28 cellular contexts compared by ENCODE assay signal in genomic region chr2:98404556-98405250, GRCh38. TPM values are rescaled to one million over a fixed set of nuclear protein-coding genes. Genes with fewer than 3 reads are reported as not detected.
A peak's percentile ranks its signal among the peaks of the same experiment; 100 is the strongest.
DNase-seq lines count a peak whose midpoint lies in the region; TF ChIP-seq lines count a peak whose summit lies in the region.
"Had no signal": no experiment of that assay in that cellular context is flagged by ENCODE, and none has a peak within 500 bp of the region (broad histone marks: within the 10 kb centered on the region; RNA-seq: fewer than 3 reads in every experiment).

No MANE protein-coding gene starts in this region.

- no peaks in the 10 kb centered on the region for H4K20me1 ChIP-seq in mammary epithelial cell (ENCODE audit: insufficient read depth, low read length)

- no peak overlapping the region for H3K27ac ChIP-seq in mammary epithelial cell (ENCODE audit: insufficient read depth, low read depth, low read length)
- H3K27ac ChIP-seq in neuronal stem cell (replicated peaks; ENCODE audit: low read length), result no peak overlapping the region
- H3K27ac ChIP-seq: SJCRH30 had no signal

- intact Hi-C loops in mammary epithelial cell (cut with micrococcal nuclease), result no loop called here
- intact Hi-C loops in MCF 10A (cut with micrococcal nuclease), result no loop called here
- intact Hi-C loops in activated T-helper 2 cell treated with anti-CD3 and anti-CD28 coated beads, Interferon-gamma antibody, Interleukin-2, Interleukin-4, amounts not matched to agents 10 μg/mL and 5 μg/mL and 100 μg/mL, durations not matched to agents 14 hours and 24 hours and 36 hours (cut with micrococcal nuclease), result no loop called here

- no peak overlapping the region for H2BK12ac ChIP-seq in neuronal stem cell (ENCODE audit: low read length)

- 51% methylated on average over 2 of the region's 2 CpGs for WGBS in mammary epithelial cell (ENCODE audit: low coverage, missing lambda C conversion rate)
- WGBS in neuronal stem cell (ENCODE audit: extremely low coverage in 2 of 2, insufficient read length in 2 of 2, insufficient replicate concordance in 1 of 2), 2 donors, result no CpG with 5 or more reads among the region's 2 CpGs

- H3K4me3 Mint-ChIP-seq in MCF 10A (ENCODE audit: unreplicated experiment), result no peak overlapping the region
- H3K4me3 Mint-ChIP-seq in activated T-helper 2 cell treated with anti-CD3 and anti-CD28 coated beads, Interferon-gamma antibody, Interleukin-2, Interleukin-4, amounts not matched to agents 10 μg/mL and 5 μg/mL and 100 μg/mL, durations not matched to agents 14 hours and 24 hours and 36 hours (ENCODE audit: low read depth), result no peak overlapping the region

- H3K79me2 ChIP-seq in mammary epithelial cell (ENCODE audit: insufficient read depth, low read length), result no peaks in the 10 kb centered on the region

- H3K4me3 ChIP-seq in mammary epithelial cell (replicated peaks in 1 of 3; ENCODE audit: insufficient read depth in 1 of 3, low read depth in 2 of 3, low read length in 3 of 3) (no peak overlapping the region), neuronal stem cell (ENCODE audit: low read length in 2 of 2) (no peak overlapping the region)
- H3K4me3 ChIP-seq: SJCRH30 had no signal

- H3K9me3 Mint-ChIP-seq in MCF 10A (ENCODE audit: unreplicated experiment), result no peaks in the 10 kb centered on the region
- H3K9me3 Mint-ChIP-seq in activated T-helper 2 cell treated with anti-CD3 and anti-CD28 coated beads, Interferon-gamma antibody, Interleukin-2, Interleukin-4, amounts not matched to agents 10 μg/mL and 5 μg/mL and 100 μg/mL, durations not matched to agents 14 hours and 24 hours and 36 hours, result no peaks in the 10 kb centered on the region

- no peak overlapping the region for H3K4me2 ChIP-seq in mammary epithelial cell (ENCODE audit: insufficient read depth, low read depth, low read length)
- no peak overlapping the region for H3K4me2 ChIP-seq in neuronal stem cell (ENCODE audit: insufficient read depth, low read length, poor library complexity, severe bottlenecking)

- H3K36me3 Mint-ChIP-seq in MCF 10A (ENCODE audit: insufficient read depth, unreplicated experiment), result no peaks in the 10 kb centered on the region
- no peaks in the 10 kb centered on the region for H3K36me3 Mint-ChIP-seq in activated T-helper 2 cell treated with anti-CD3 and anti-CD28 coated beads, Interferon-gamma antibody, Interleukin-2, Interleukin-4, amounts not matched to agents 10 μg/mL and 5 μg/mL and 100 μg/mL, durations not matched to agents 14 hours and 24 hours and 36 hours (ENCODE audit: low read depth)

- H3K27ac Mint-ChIP-seq in MCF 10A (ENCODE audit: low read depth, unreplicated experiment), result no peak overlapping the region
- no peak overlapping the region for H3K27ac Mint-ChIP-seq in activated T-helper 2 cell treated with anti-CD3 and anti-CD28 coated beads, Interferon-gamma antibody, Interleukin-2, Interleukin-4, amounts not matched to agents 10 μg/mL and 5 μg/mL and 100 μg/mL, durations not matched to agents 14 hours and 24 hours and 36 hours

- DNase-seq in mammary epithelial cell (peak; percentile 44), MCF 10A (ENCODE audit: unreplicated experiment) (no peak), neuronal stem cell (ENCODE audit: low spot score) (no peak), NCI-H1092 treated with DMSO at 0.1 percent for 48 hours (lab: John Stamatoyannopoulos, UW) (no peak), DMS153 (lab: John Stamatoyannopoulos, UW) (no peak)
- peak; percentile 6 for DNase-seq in activated T-helper 2 cell treated with anti-CD3 and anti-CD28 coated beads, Interferon-gamma antibody, Interleukin-2, Interleukin-4, amounts not matched to agents 10 μg/mL and 5 μg/mL and 100 μg/mL, durations not matched to agents 14 hours and 24 hours and 36 hours (ENCODE audit: low spot score)
- no peak for DNase-seq in activated CD4-positive, CD25-positive, alpha-beta regulatory T cell (lab: John Stamatoyannopoulos, UW)
- no peak for DNase-seq in NK-92 treated with Interleukin-12 subunit alpha and Interleukin-12 subunit beta, amount 100 ng/mL, for 24 hours (lab: John Stamatoyannopoulos, UW)
- DNase-seq: 8988T, ACHN, Calu3, DND-41, Karpas-422, NCI-H1048, NCI-H1436, NCI-H187, NCI-H2081 treated with DMSO at 0.1 percent for 48 hours, NCI-H2171, NCI-H226, NCI-H510A, NCI-H69, SJCRH30 had no signal

- no peak overlapping the region for H2BK5ac ChIP-seq in neuronal stem cell (ENCODE audit: low read length)

- in situ Hi-C loops in mammary epithelial cell (cut with MboI; ENCODE audit: low sequenced_read_pairs in 2 of 2), result loop anchor here (25.0 kb wide), 2 partner anchors 183 to 658 kb away; no protein-coding TSS in a partner anchor

- H3K4me1 ChIP-seq in mammary epithelial cell (ENCODE audit: insufficient read depth, low read length), result no peaks in the 10 kb centered on the region
- no peaks in the 10 kb centered on the region for H3K4me1 ChIP-seq in neuronal stem cell (ENCODE audit: control insufficient read depth in 2 of 2, insufficient read depth in 1 of 2, low read depth in 1 of 2, low read length in 2 of 2)
- H3K4me1 ChIP-seq: SJCRH30 had no signal

- no peak overlapping the region for H4K91ac ChIP-seq in neuronal stem cell (ENCODE audit: low read depth, low read length, poor library complexity)

- H3K4me1 Mint-ChIP-seq in MCF 10A (ENCODE audit: insufficient read depth, unreplicated experiment), result no peaks in the 10 kb centered on the region
- no peaks in the 10 kb centered on the region for H3K4me1 Mint-ChIP-seq in activated T-helper 2 cell treated with anti-CD3 and anti-CD28 coated beads, Interferon-gamma antibody, Interleukin-2, Interleukin-4, amounts not matched to agents 10 μg/mL and 5 μg/mL and 100 μg/mL, durations not matched to agents 14 hours and 24 hours and 36 hours (ENCODE audit: low read depth)

- H3K18ac ChIP-seq in neuronal stem cell (ENCODE audit: low read length), result peak overlapping the region; percentile 35

- no peak overlapping the region for H2AFZ ChIP-seq in mammary epithelial cell (ENCODE audit: low read depth, low read length)
- no peak overlapping the region for H2AFZ ChIP-seq in neuronal stem cell (ENCODE audit: low read length)

- H2BK15ac ChIP-seq in neuronal stem cell (ENCODE audit: low read length), result no peak overlapping the region

- H3K36me3 ChIP-seq in mammary epithelial cell (ENCODE audit: insufficient read depth, low read length) (no peaks in the 10 kb centered on the region), neuronal stem cell (replicated peaks in 1 of 2; ENCODE audit: control insufficient read depth in 2 of 2, insufficient read depth in 2 of 2, low read length in 2 of 2) (no peaks in the 10 kb centered on the region)
- H3K36me3 ChIP-seq: SJCRH30 had no signal

- H3K9ac ChIP-seq in mammary epithelial cell (ENCODE audit: insufficient read depth, low read length), result no peak overlapping the region
- no peak overlapping the region for H3K9ac ChIP-seq in neuronal stem cell (ENCODE audit: low read depth, low read length, poor library complexity)

- H3K27me3 ChIP-seq in mammary epithelial cell (ENCODE audit: insufficient read depth, low read length) (peaks cover 6% of the 10 kb centered on the region), neuronal stem cell (ENCODE audit: control insufficient read depth in 3 of 3, insufficient read depth in 3 of 3, low read depth in 1 of 3, low read length in 3 of 3) (peaks cover 0 to 10% (median 0%) of the 10 kb centered on the region in 3 experiments)
- H3K27me3 ChIP-seq: SJCRH30 had no signal

- H2AK5ac ChIP-seq in neuronal stem cell (ENCODE audit: low read depth, low read length), result no peak overlapping the region

- H2BK120ac ChIP-seq in neuronal stem cell (ENCODE audit: low read depth, low read length), result no peak overlapping the region

- no peaks in the 10 kb centered on the region for H3K79me1 ChIP-seq in neuronal stem cell (ENCODE audit: low read depth, low read length)

- H3K14ac ChIP-seq in neuronal stem cell (ENCODE audit: low read length), result no peak overlapping the region

- H4K8ac ChIP-seq in neuronal stem cell (ENCODE audit: low read depth, low read length), result no peak overlapping the region

- H3K9me3 ChIP-seq in mammary epithelial cell (replicated peaks; ENCODE audit: insufficient read depth, low read length) (no peaks in the 10 kb centered on the region), neuronal stem cell (replicated peaks in 1 of 2; ENCODE audit: control insufficient read depth in 2 of 2, insufficient read depth in 1 of 2, low read depth in 1 of 2, low read length in 2 of 2) (no peaks in the 10 kb centered on the region)
- H3K9me3 ChIP-seq: SJCRH30 had no signal

- TF ChIP-seq CTCF in mammary epithelial cell (conservative IDR thresholded peaks at IDR 0.05 in 1 of 2, IDR thresholded peaks at IDR 0.05 in 1 of 2; ENCODE audit: extremely low read depth in 1 of 2, insufficient read depth in 1 of 2, low read depth in 1 of 2, low read length in 2 of 2) (no peak), MCF 10A (IDR thresholded peaks at IDR 0.05; ENCODE audit: unreplicated experiment) (no peak)

- no peak overlapping the region for H3K4ac ChIP-seq in neuronal stem cell (ENCODE audit: low read length)

- H3K23ac ChIP-seq in neuronal stem cell (ENCODE audit: low read depth, low read length, poor library complexity), result no peak overlapping the region

- CTCF ChIA-PET in mammary epithelial cell (lab: Charles Lee; ENCODE audit: low non-redundant PET) (no interaction called here), MCF 10A (lab: Yijun Ruan, JAX) (interaction anchor here (2.0 kb wide), 1 partner anchor 8 kb away, joined by 7 read pairs; no protein-coding TSS in a partner anchor)

- POLR2A ChIA-PET in MCF 10A (lab: Yijun Ruan, JAX), result no interaction called here

- BruUV-seq in mammary epithelial cell (replicated peaks; lab: Mats Ljungman, UMichigan) (no TSS peak), MCF 10A (replicated peaks; lab: Mats Ljungman, UMichigan) (no TSS peak)

- dilution Hi-C loops in mammary epithelial cell (cut with HindIII; ENCODE audit: low sequenced_read_pairs), result loop anchor here (25.0 kb wide), 1 partner anchor 183 kb away; no protein-coding TSS in a partner anchor

- peaks cover 42% of the 10 kb centered on the region for H3K27me3 Mint-ChIP-seq in MCF 10A (ENCODE audit: insufficient read depth, unreplicated experiment)
- peaks cover 36% of the 10 kb centered on the region for H3K27me3 Mint-ChIP-seq in activated T-helper 2 cell treated with anti-CD3 and anti-CD28 coated beads, Interferon-gamma antibody, Interleukin-2, Interleukin-4, amounts not matched to agents 10 μg/mL and 5 μg/mL and 100 μg/mL, durations not matched to agents 14 hours and 24 hours and 36 hours (ENCODE audit: low read depth)

RNA-seq across cellular contexts. Expression of gene INPP4A, which starts 40.0 kb away (rescaled TPM):
- 10 to 100 TPM; 26.3 to 36.5 TPM for total RNA-seq in mammary epithelial cell
- 10.1 TPM for polyA plus RNA-seq in mammary epithelial cell
- polyA minus RNA-seq in mammary epithelial cell, result 25.8 TPM
- total RNA-seq in MCF 10A (2022), result 20.8 and 21.5 TPM in 2 replicates
- total RNA-seq in activated T-helper 2 cell treated with anti-CD3 and anti-CD28 coated beads, Interferon-gamma antibody, Interleukin-2, Interleukin-4, amounts not matched to agents 10 μg/mL and 5 μg/mL and 100 μg/mL, durations not matched to agents 14 hours and 24 hours and 36 hours, result 35.9 and 40.2 TPM in 2 replicates
- 13.5 TPM for polyA plus RNA-seq in neuronal stem cell (2013, experiment 1 of 2)
- polyA plus RNA-seq in neuronal stem cell (2013, experiment 2 of 2), result 14.5 TPM

RNA-seq across cellular contexts. Expression of gene CNGA3, which starts 58.4 kb away (rescaled TPM):
- not detected for total RNA-seq in mammary epithelial cell
- polyA plus RNA-seq in mammary epithelial cell, result not detected
- not detected for polyA minus RNA-seq in mammary epithelial cell
- not detected in 2 replicates for total RNA-seq in MCF 10A (2022)
- total RNA-seq in activated T-helper 2 cell treated with anti-CD3 and anti-CD28 coated beads, Interferon-gamma antibody, Interleukin-2, Interleukin-4, amounts not matched to agents 10 μg/mL and 5 μg/mL and 100 μg/mL, durations not matched to agents 14 hours and 24 hours and 36 hours, result not detected in 2 replicates
- not detected for polyA plus RNA-seq in neuronal stem cell (2013, experiment 1 of 2)
- not detected for polyA plus RNA-seq in neuronal stem cell (2013, experiment 2 of 2)
- total RNA-seq: Calu3, G401, HepG2, HT-29, OCI-LY7, Right ventricle myocardium inferior had no signal
- polyA plus RNA-seq: BJ, HepG2 had no signal

Comparison
In these comparisons a context has a peak if more than half of its experiments do, and no peak if none do; other contexts are left out.
1. DNase-seq: peak in mammary epithelial cell (single experiment) and activated T-helper 2 cell treated with anti-CD3 and anti-CD28 coated beads, Interferon-gamma antibody, Interleukin-2, Interleukin-4, amounts not matched to agents 10 μg/mL and 5 μg/mL and 100 μg/mL, durations not matched to agents 14 hours and 24 hours and 36 hours (single experiment); none in MCF 10A (single experiment), neuronal stem cell (single experiment), activated CD4-positive, CD25-positive, alpha-beta regulatory T cell (0 of 4), NCI-H1092 treated with DMSO at 0.1 percent for 48 hours (single experiment), NK-92 treated with Interleukin-12 subunit alpha and Interleukin-12 subunit beta, amount 100 ng/mL, for 24 hours (single experiment) and DMS153 (single experiment).